In genomic region chr1:65235867-65236805, GRCh38 we compare ENCODE assay signal across 8 cellular contexts.
DNase-seq lines count a peak whose midpoint lies in the region; ATAC-seq and TF ChIP-seq lines count a peak whose summit lies in the region.

No MANE protein-coding gene starts in this region.

- no peak for TF ChIP-seq POLR2A in right lobe of liver (IDR thresholded peaks at IDR 0.05)

- peaks cover 12% of the 10 kb centered on the region for H3K36me3 Mint-ChIP-seq in natural killer cell
- no peaks in the 10 kb centered on the region for H3K36me3 Mint-ChIP-seq in natural killer cell treated with Interleukin-12 subunit alpha and Interleukin-12 subunit beta and Interleukin-15 and Interleukin-18, amount 100 ng/mL, for 72 hours
- H3K36me3 Mint-ChIP-seq in activated naive CD4-positive, alpha-beta T cell treated with anti-CD3 and anti-CD28 coated beads, Interleukin-2, amount 10 ng/mL, durations not matched to agents 7 days and 5 days: no peaks in the 10 kb centered on the region

- H3K36me3 ChIP-seq in right lobe of liver: no peaks in the 10 kb centered on the region

- H3K4me3 Mint-ChIP-seq in natural killer cell: no peak overlapping the region
- no peak overlapping the region for H3K4me3 Mint-ChIP-seq in natural killer cell treated with Interleukin-12 subunit alpha and Interleukin-12 subunit beta and Interleukin-15 and Interleukin-18, amount 100 ng/mL, for 72 hours
- H3K4me3 Mint-ChIP-seq in activated naive CD4-positive, alpha-beta T cell treated with anti-CD3 and anti-CD28 coated beads, Interleukin-2, amount 10 ng/mL, durations not matched to agents 7 days and 5 days: no peak overlapping the region

- 78% methylated on average over 3 of the region's 3 CpGs for WGBS in right lobe of liver (ENCODE audit: insufficient coverage, low coverage, low lambda C conversion rate, missing lambda C conversion rate)

- H3K4me3 ChIP-seq in astrocyte of the spinal cord (ENCODE audit: low read depth, low read length): no peak overlapping the region
- H3K4me3 ChIP-seq in right lobe of liver: no peak overlapping the region

- in situ Hi-C loops in astrocyte of the spinal cord (cut with HindIII; ENCODE audit: low sequenced_read_pairs): no loop called here

- no peak overlapping the region for H3K27ac Mint-ChIP-seq in natural killer cell
- H3K27ac Mint-ChIP-seq in natural killer cell treated with Interleukin-12 subunit alpha and Interleukin-12 subunit beta and Interleukin-15 and Interleukin-18, amount 100 ng/mL, for 72 hours: peak overlapping the region in 1 of 2 donors; percentile 45
- H3K27ac Mint-ChIP-seq in activated naive CD4-positive, alpha-beta T cell treated with anti-CD3 and anti-CD28 coated beads, Interleukin-2, amount 10 ng/mL, durations not matched to agents 7 days and 5 days: no peak overlapping the region

- H3K4me1 Mint-ChIP-seq in natural killer cell: no peaks in the 10 kb centered on the region
- peaks cover 7 to 12% of the 10 kb centered on the region in 2 donors for H3K4me1 Mint-ChIP-seq in natural killer cell treated with Interleukin-12 subunit alpha and Interleukin-12 subunit beta and Interleukin-15 and Interleukin-18, amount 100 ng/mL, for 72 hours (ENCODE audit: low read depth in 2 of 2)
- H3K4me1 Mint-ChIP-seq in activated naive CD4-positive, alpha-beta T cell treated with anti-CD3 and anti-CD28 coated beads, Interleukin-2, amount 10 ng/mL, durations not matched to agents 7 days and 5 days: peaks cover 5% of the 10 kb centered on the region

- no peaks in the 10 kb centered on the region for H3K27me3 ChIP-seq in right lobe of liver

- H3K9me3 Mint-ChIP-seq in natural killer cell: no peaks in the 10 kb centered on the region
- peaks cover 3% of the 10 kb centered on the region for H3K9me3 Mint-ChIP-seq in natural killer cell treated with Interleukin-12 subunit alpha and Interleukin-12 subunit beta and Interleukin-15 and Interleukin-18, amount 100 ng/mL, for 72 hours
- H3K9me3 Mint-ChIP-seq in activated naive CD4-positive, alpha-beta T cell treated with anti-CD3 and anti-CD28 coated beads, Interleukin-2, amount 10 ng/mL, durations not matched to agents 7 days and 5 days: no peaks in the 10 kb centered on the region

- H3K4me1 ChIP-seq in right lobe of liver: no peaks in the 10 kb centered on the region

- DNase-seq in natural killer cell (no peak), NCI-H2081 treated with DMSO at 0.1 percent for 48 hours (lab: John Stamatoyannopoulos, UW) (peak; percentile 18), astrocyte of the spinal cord (ENCODE audit: low read depth, low spot score) (peak; percentile 48), right lobe of liver (no peak), NCI-H1930 (lab: John Stamatoyannopoulos, UW) (no peak)
- no peak for DNase-seq in natural killer cell treated with Interleukin-12 subunit alpha and Interleukin-12 subunit beta and Interleukin-15 and Interleukin-18, amount 100 ng/mL, for 72 hours (ENCODE audit: low spot score)
- no peak for DNase-seq in activated naive CD4-positive, alpha-beta T cell treated with anti-CD3 and anti-CD28 coated beads, Interleukin-2, amount 10 ng/mL, durations not matched to agents 7 days and 5 days

- TF ChIP-seq CTCF in natural killer cell (IDR thresholded peaks at IDR 0.05) (peak; percentile 13), astrocyte of the spinal cord (IDR thresholded peaks at IDR 0.05; ENCODE audit: low read depth, low read length) (peak; percentile 43), right lobe of liver (IDR thresholded peaks at IDR 0.05) (peak; percentile 43 to 52 (median 48))

- intact Hi-C loops in natural killer cell (cut with micrococcal nuclease): loop anchor here (2.0 kb wide), 1 partner anchor 451 kb away; no protein-coding TSS in a partner anchor
- intact Hi-C loops in right lobe of liver (cut with DNase I): no loop called here

- peaks cover 10 to 36% of the 10 kb centered on the region in 2 donors for H3K27me3 Mint-ChIP-seq in natural killer cell (ENCODE audit: low read depth in 2 of 2)
- peaks cover 25 to 26% of the 10 kb centered on the region in 2 donors for H3K27me3 Mint-ChIP-seq in natural killer cell treated with Interleukin-12 subunit alpha and Interleukin-12 subunit beta and Interleukin-15 and Interleukin-18, amount 100 ng/mL, for 72 hours
- peaks cover 19% of the 10 kb centered on the region for H3K27me3 Mint-ChIP-seq in activated naive CD4-positive, alpha-beta T cell treated with anti-CD3 and anti-CD28 coated beads, Interleukin-2, amount 10 ng/mL, durations not matched to agents 7 days and 5 days

- CTCF ChIA-PET in activated naive CD4-positive, alpha-beta T cell treated with anti-CD3 and anti-CD28 coated beads, Interleukin-2, amount 10 ng/mL, durations not matched to agents 7 days and 5 days (lab: Charles Lee): interaction anchor here (0.6 to 7.6 kb wide), 25 partner anchors 13 to 1271 kb away, joined by 3 to 69 read pairs (median 4); no protein-coding TSS in a partner anchor

- no peak for ATAC-seq in natural killer cell
- ATAC-seq in natural killer cell treated with Interleukin-12 subunit alpha and Interleukin-12 subunit beta and Interleukin-15 and Interleukin-18, amount 100 ng/mL, for 72 hours: no peak
- peak in 3 of 4 donors; percentile 30 to 57 (median 57) for ATAC-seq in right lobe of liver
- ATAC-seq in GM18520 (IDR thresholded peaks at IDR 0.05; ENCODE audit: unreplicated experiment): no peak

- peaks cover 0 to 3% (median 0%) of the 10 kb centered on the region in 4 donors for H3K9me3 ChIP-seq in right lobe of liver

- H3K27ac ChIP-seq in right lobe of liver: no peak overlapping the region

Comparison
In these comparisons a context has a peak if more than half of its experiments do, and no peak if none do; other contexts are left out.
1. ATAC-seq: peak in right lobe of liver (3 of 4); none in natural killer cell (0 of 3), natural killer cell treated with Interleukin-12 subunit alpha and Interleukin-12 subunit beta and Interleukin-15 and Interleukin-18, amount 100 ng/mL, for 72 hours (0 of 2) and GM18520 (single experiment).
2. DNase-seq: peak in NCI-H2081 treated with DMSO at 0.1 percent for 48 hours (single experiment) and astrocyte of the spinal cord (single experiment); none in natural killer cell (single experiment), natural killer cell treated with Interleukin-12 subunit alpha and Interleukin-12 subunit beta and Interleukin-15 and Interleukin-18, amount 100 ng/mL, for 72 hours (single experiment), right lobe of liver (0 of 3), NCI-H1930 (0 of 2) and activated naive CD4-positive, alpha-beta T cell treated with anti-CD3 and anti-CD28 coated beads, Interleukin-2, amount 10 ng/mL, durations not matched to agents 7 days and 5 days (single experiment).
3. Peak in every context shown above with its lines, with median percentiles within 50 percentile points of each other: CTCF ChIP-seq.